Comparison of ENCODE assay signal across 9 cellular contexts in the genomic region with DNA sequence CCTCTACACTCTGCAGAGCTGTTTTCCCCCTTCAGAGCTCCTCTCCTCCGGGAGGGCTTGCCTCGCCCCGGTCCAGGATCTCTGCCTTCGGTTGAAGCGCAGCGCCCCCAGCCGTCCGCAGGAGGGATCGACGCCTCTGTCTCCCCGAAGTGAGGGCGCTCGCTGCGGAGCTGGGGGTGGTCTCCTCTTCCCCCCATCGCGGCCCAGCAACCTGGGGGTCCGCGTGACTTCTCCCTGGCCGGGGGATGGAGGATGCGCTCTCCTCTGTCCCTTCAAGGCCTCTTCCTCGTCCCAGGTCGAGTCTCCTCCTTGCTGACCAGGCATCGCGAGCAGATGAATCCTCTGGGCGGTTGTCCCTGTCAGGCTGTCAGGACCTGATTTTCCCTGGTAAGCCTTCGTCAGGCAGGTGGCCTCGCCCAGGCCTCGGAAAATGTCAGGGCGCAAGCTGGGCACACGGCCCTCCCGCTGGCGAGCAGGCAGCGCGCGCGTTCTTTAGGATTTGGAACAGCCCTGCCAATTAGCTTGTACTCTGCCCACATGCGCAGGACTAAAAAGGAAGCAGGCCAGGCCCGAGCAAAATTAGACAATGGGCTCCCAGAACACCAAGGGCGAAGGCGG.
DNase-seq lines count a peak whose midpoint lies in the region; ATAC-seq, FAIRE-seq and TF ChIP-seq lines count a peak whose summit lies in the region.
"Had no signal": no experiment of that assay in that cellular context is flagged by ENCODE, and none has a peak within 500 bp of the region (broad histone marks: within the 10 kb centered on the region; RNA-seq: fewer than 3 reads in every experiment).

No MANE protein-coding gene starts in this region.

- H3K27me3 ChIP-seq in tibial nerve = no peaks in the 10 kb centered on the region

- ATAC-seq in GM21723 (IDR thresholded peaks at IDR 0.05; ENCODE audit: unreplicated experiment) = peak; percentile 86
- ATAC-seq in GM21526 (IDR thresholded peaks at IDR 0.05; ENCODE audit: low FRiP score, unreplicated experiment) = no peak

- DNase-seq in D721Med (ENCODE audit: insufficient read length, low spot score) (peak; percentile 79), NCI-H446 treated with DMSO at 0.1 percent for 48 hours (lab: John Stamatoyannopoulos, UW) (peak; percentile 34), activated gamma-delta T cell (lab: John Stamatoyannopoulos, UW) (peak; percentile 16), frontal cortex (ENCODE audit: low spot score in 2 of 2) (peak; percentile 31 to 67), neural crest cell (ENCODE audit: low read depth, low spot score) (peak; percentile 77), tibial nerve (ENCODE audit: low spot score in 2 of 2) (peak; percentile 75 to 77)

- FAIRE-seq in D721Med (lab: Jason Lieb, UNC) (no peak), frontal cortex (lab: Jason Lieb, UNC) (no peak)

- H3K27ac ChIP-seq in tibial nerve = peak overlapping the region in 2 of 4 donors; percentile 66 to 76
- H3K27ac ChIP-seq: VCaP had no signal

- H3K27me3 Mint-ChIP-seq in neural crest cell (ENCODE audit: low read depth) = peaks cover 34% of the 10 kb centered on the region

- H3K9me3 Mint-ChIP-seq in neural crest cell = no peaks in the 10 kb centered on the region

- H3K4me1 Mint-ChIP-seq in neural crest cell = peaks cover 24% of the 10 kb centered on the region

- WGBS in tibial nerve, 2 donors = 15 to 20% methylated on average over 38 to 40 of the region's 40 CpGs

- H3K9me3 ChIP-seq in tibial nerve = no peaks in the 10 kb centered on the region

- H3K4me1 ChIP-seq in tibial nerve = peaks cover 0 to 25% (median 4%) of the 10 kb centered on the region in 4 donors

- H3K36me3 ChIP-seq in tibial nerve = no peaks in the 10 kb centered on the region

- no peak overlapping the region for H3K27ac Mint-ChIP-seq in neural crest cell (ENCODE audit: unreplicated experiment)

- TF ChIP-seq CTCF in D721Med (IDR thresholded peaks at IDR 0.05; ENCODE audit: insufficient read depth, missing control alignments) = peak; percentile 96
- TF ChIP-seq CTCF in neural crest cell (conservative IDR thresholded peaks at IDR 0.05) = peak; percentile 93
- peak; percentile 81 to 96 (median 95) for TF ChIP-seq CTCF in tibial nerve (IDR thresholded peaks at IDR 0.05)

- H3K4me3 Mint-ChIP-seq in neural crest cell = peak overlapping the region; percentile 41

- TF ChIP-seq POLR2A in tibial nerve (IDR thresholded peaks at IDR 0.05) = no peak

- H3K36me3 Mint-ChIP-seq in neural crest cell (ENCODE audit: low read depth) = no peaks in the 10 kb centered on the region

- peak in 1 of 2 donors; percentile 64 for TF ChIP-seq EP300 in tibial nerve (IDR thresholded peaks at IDR 0.05)

- H3K4me3 ChIP-seq in tibial nerve = peak overlapping the region; percentile 7 to 44 (median 22)

Comparison
In these comparisons a context has a peak if more than half of its experiments do, and no peak if none do; other contexts are left out.
1. DNase-seq: peak in every context shown above with its lines; median percentile 79 in D721Med; 77 in neural crest cell; 76 in tibial nerve; 49 in frontal cortex; 34 in NCI-H446 treated with DMSO at 0.1 percent for 48 hours; 16 in activated gamma-delta T cell.